In the genomic region with DNA sequence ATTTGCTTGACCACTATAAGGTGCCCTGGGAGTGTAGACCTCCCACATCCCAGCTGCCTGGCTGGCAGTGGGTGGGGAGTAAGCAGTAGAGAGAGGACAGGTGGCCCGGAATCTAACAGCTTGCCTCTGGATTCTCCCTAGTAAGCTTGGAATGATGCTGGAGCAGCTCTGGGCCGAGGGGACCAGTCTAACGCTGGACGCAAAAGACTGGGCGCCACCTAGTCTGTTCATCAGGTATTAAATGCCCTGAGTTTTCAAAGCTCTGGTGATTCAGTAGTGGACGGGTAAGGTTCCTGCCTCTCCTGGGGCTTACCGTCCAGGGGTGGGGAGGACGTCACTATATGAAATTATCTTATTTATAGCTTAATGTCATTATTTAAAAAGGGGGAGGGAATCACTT, we compare ENCODE assay signal across 1 cellular context.
TF ChIP-seq lines count a peak whose summit lies in the region.

No MANE protein-coding gene starts in this region.

TF ChIP-seq in SK-N-SH, 30 proteins besides CTCF, POLR2A, EP300 and RAD21 (continued from another document):
- TF ChIP-seq MEF2A (IDR thresholded peaks at IDR 0.05; ENCODE audit: borderline replicate concordance, low read depth): no peak
- no peak for TF ChIP-seq RFX5 (IDR thresholded peaks at IDR 0.05; ENCODE audit: low read length)
- no peak for TF ChIP-seq CHD2 (IDR thresholded peaks at IDR 0.05; ENCODE audit: low read length, partially characterized antibody)
